Comparison of ENCODE assay signal across 8 cellular contexts in genomic region chr5:59768204-59769040, GRCh38.
DNase-seq lines count a peak whose midpoint lies in the region; ATAC-seq and TF ChIP-seq lines count a peak whose summit lies in the region.

No MANE protein-coding gene starts in this region.

- peak overlapping the region; percentile 47 for H3K4me2 ChIP-seq in BLaER1

- peaks cover 1% of the 10 kb centered on the region for H3K27me3 Mint-ChIP-seq in glutamatergic neuron (ENCODE audit: unreplicated experiment)

- peak overlapping the region; percentile 95 for H3K4me3 Mint-ChIP-seq in glutamatergic neuron (ENCODE audit: unreplicated experiment)

- H3K27me3 ChIP-seq in BLaER1 (peaks cover 6% of the 10 kb centered on the region), neutrophil (peaks cover 16% of the 10 kb centered on the region)

- H3K9me3 Mint-ChIP-seq in glutamatergic neuron (ENCODE audit: unreplicated experiment) = peaks cover 2% of the 10 kb centered on the region

- H3K27ac Mint-ChIP-seq in glutamatergic neuron (ENCODE audit: unreplicated experiment) = peak overlapping the region; percentile 85

- no peak for TF ChIP-seq CTCF in glutamatergic neuron (IDR thresholded peaks at IDR 0.05; ENCODE audit: partially characterized antibody, unreplicated experiment)
- no peak for TF ChIP-seq CTCF in neutrophil (IDR thresholded peaks at IDR 0.05)

- H3K4me1 ChIP-seq in BLaER1 = peaks cover 9% of the 10 kb centered on the region
- H3K4me1 ChIP-seq in neutrophil (ENCODE audit: control insufficient read depth in 1 of 2, insufficient read depth in 1 of 2, low read depth in 1 of 2, low read length in 1 of 2) = peaks cover 7 to 31% of the 10 kb centered on the region in 2 experiments

- H3K4me3 ChIP-seq in BLaER1 (no peak overlapping the region), neutrophil (ENCODE audit: low read depth in 1 of 2, low read length in 1 of 2) (peak overlapping the region; percentile 28 to 57)

- peak; percentile 66 for ATAC-seq in GM19463 (IDR thresholded peaks at IDR 0.05; ENCODE audit: unreplicated experiment)
- no peak for ATAC-seq in HG02852 (IDR thresholded peaks at IDR 0.05; ENCODE audit: unreplicated experiment)

- H4K20me1 ChIP-seq in BLaER1 = no peaks in the 10 kb centered on the region

- no peaks in the 10 kb centered on the region for H3K9me3 ChIP-seq in BLaER1
- no peaks in the 10 kb centered on the region for H3K9me3 ChIP-seq in neutrophil

- DNase-seq in NCI-H2081 treated with DMSO at 0.1 percent for 48 hours (lab: John Stamatoyannopoulos, UW) (peak; percentile 74), glutamatergic neuron (peak; percentile 66), SIG-M5 treated with dmso at 0.1 percent for 504 hours (lab: John Stamatoyannopoulos, UW; ENCODE audit: unreplicated experiment) (no peak)
- DNase-seq in activated T-cell treated with anti-CD3 and anti-CD28 coated beads, Interleukin-2, amount 50 U/mL, for 48 hours = peak; percentile 36 to 41

- H3K9ac ChIP-seq in BLaER1 = no peak overlapping the region

- H3K27ac ChIP-seq in BLaER1 (no peak overlapping the region), neutrophil (peak overlapping the region; percentile 28)

- H3K4me1 Mint-ChIP-seq in glutamatergic neuron (ENCODE audit: low read depth, unreplicated experiment) = peaks cover 29% of the 10 kb centered on the region

- H3K36me3 Mint-ChIP-seq in glutamatergic neuron (ENCODE audit: unreplicated experiment) = no peaks in the 10 kb centered on the region

- H3K36me3 ChIP-seq in BLaER1 = no peaks in the 10 kb centered on the region
- H3K36me3 ChIP-seq in neutrophil = no peaks in the 10 kb centered on the region
